In genomic region chr3:135784557-135784956, GRCh38 we compare ENCODE assay signal across 13 cellular contexts.
DNase-seq lines count a peak whose midpoint lies in the region; ATAC-seq, FAIRE-seq and TF ChIP-seq lines count a peak whose summit lies in the region.
"Had no signal": no experiment of that assay in that cellular context is flagged by ENCODE, and none has a peak within 500 bp of the region (broad histone marks: within the 10 kb centered on the region; RNA-seq: fewer than 3 reads in every experiment).

No MANE protein-coding gene starts in this region.

- TF ChIP-seq POLR2A in GM12892 (IDR thresholded peaks at IDR 0.05; ENCODE audit: low read depth, low read length) (no peak), H54 (IDR thresholded peaks at IDR 0.05; ENCODE audit: low read depth, low read length) (no peak)

- ATAC-seq in GM18867 (IDR thresholded peaks at IDR 0.05; ENCODE audit: unreplicated experiment) = peak; percentile 88
- ATAC-seq in HG02588 (IDR thresholded peaks at IDR 0.05; ENCODE audit: unreplicated experiment) = peak; percentile 67
- peak; percentile 71 for ATAC-seq in HG03575 (IDR thresholded peaks at IDR 0.05; ENCODE audit: extremely low read depth, insufficient number of reproducible peaks, low FRiP score, unreplicated experiment)
- peak; percentile 43 for ATAC-seq in left lobe of liver
- ATAC-seq: activated CD4-positive, CD25-positive, alpha-beta regulatory T cell treated with anti-CD3 and anti-CD28 coated beads, Interleukin-2, amount 50 U/mL, for 24 hours had no signal

- FAIRE-seq in GM12892 (lab: Jason Lieb, UNC) (no peak), H54 (lab: Jason Lieb, UNC) (no peak)

- no peak for DNase-seq in left lobe of liver (ENCODE audit: low spot score)
- no peak for DNase-seq in GM12892 (ENCODE audit: insufficient read length)
- DNase-seq in NCI-H146 treated with DMSO at 0.1 percent for 48 hours (lab: John Stamatoyannopoulos, UW; ENCODE audit: unreplicated experiment) = no peak
- no peak for DNase-seq in H54 (ENCODE audit: insufficient read length, low spot score)
- DNase-seq in cerebellar cortex (ENCODE audit: low spot score) = no peak
- DNase-seq: activated gamma-delta T cell; CD4-positive, alpha-beta memory T cell; kidney glomerular epithelial cell; NCI-H1436 treated with DMSO at 0.1 percent for 48 hours had no signal
